In genomic region chr2:191013617-191013875, GRCh38 we compare ENCODE assay signal across 8 cellular contexts. TPM values are rescaled to one million over a fixed set of nuclear protein-coding genes. Genes with fewer than 3 reads are reported as not detected.
A peak's percentile ranks its signal among the peaks of the same experiment; 100 is the strongest.
DNase-seq lines count a peak whose midpoint lies in the region; ATAC-seq and TF ChIP-seq lines count a peak whose summit lies in the region.

No MANE protein-coding gene starts in this region.

- no peak for ATAC-seq in GM18520 (IDR thresholded peaks at IDR 0.05; ENCODE audit: unreplicated experiment)
- no peak for ATAC-seq in GM21515 (IDR thresholded peaks at IDR 0.05; ENCODE audit: unreplicated experiment)
- no peak for ATAC-seq in HG02588 (IDR thresholded peaks at IDR 0.05; ENCODE audit: unreplicated experiment)

- H3K27me3 ChIP-seq in GM23248 (replicated peaks; ENCODE audit: insufficient read depth) (no peaks in the 10 kb centered on the region), SU-DHL-6 (ENCODE audit: low read length) (no peaks in the 10 kb centered on the region), stomach (no peaks in the 10 kb centered on the region)

- peak overlapping the region; percentile 80 for H3K9ac ChIP-seq in GM23248
- peak overlapping the region; percentile 83 for H3K9ac ChIP-seq in SU-DHL-6 (ENCODE audit: low read length)

- in situ Hi-C loops in GM23248 (cut with MboI) = no loop called here

- H3K27ac ChIP-seq in GM23248 = peak overlapping the region; percentile 90
- 0 out of 2 replicates have a peak overlapping the region, but pooled peaks have one; percentile 35 for H3K27ac ChIP-seq in SU-DHL-6 (ENCODE audit: low read depth, low read length)
- H3K27ac ChIP-seq in stomach = peak overlapping the region; percentile 92 to 96 (median 95)

- H2AFZ ChIP-seq in GM23248 = peak overlapping the region; percentile 4
- peak overlapping the region; percentile 88 for H2AFZ ChIP-seq in SU-DHL-6 (ENCODE audit: low read depth, low read length, severe bottlenecking)

- H3K4me3 ChIP-seq in GM23248 (peak overlapping the region; percentile 83), SU-DHL-6 (ENCODE audit: insufficient read depth, low read length, poor library complexity, severe bottlenecking) (peak overlapping the region; percentile 80), iPS-11a (ENCODE audit: low read depth, low read length) (peak overlapping the region; percentile 95), stomach (peak overlapping the region; percentile 77 to 88 (median 84))

- intact Hi-C loops in stomach (cut with DNase I; ENCODE audit: low total_unique reads) = no loop called here

- peaks cover 27% of the 10 kb centered on the region; the same call in 1 of the 2 replicates for H3F3A ChIP-seq in GM23248 (ENCODE audit: insufficient read depth)
- H3F3A ChIP-seq in SU-DHL-6 (ENCODE audit: insufficient read depth) = no peaks in the 10 kb centered on the region

- H3K9me3 ChIP-seq in GM23248 (ENCODE audit: low read depth) = no peaks in the 10 kb centered on the region
- no peaks in the 10 kb centered on the region for H3K9me3 ChIP-seq in SU-DHL-6 (ENCODE audit: insufficient read depth, low read length)
- H3K9me3 ChIP-seq in stomach = no peaks in the 10 kb centered on the region

- no peak for DNase-seq in GM23248
- no peak for DNase-seq in stomach
- DNase-seq in GM19240 (ENCODE audit: insufficient read length, low spot score) = no peak

- H3K36me3 ChIP-seq in GM23248 (ENCODE audit: low read depth) = peaks cover 23% of the 10 kb centered on the region
- H3K36me3 ChIP-seq in SU-DHL-6 (ENCODE audit: low read length) = peaks cover 9% of the 10 kb centered on the region; the same call in 1 of the 2 replicates
- peaks cover under 1 to 35% (median 23%) of the 10 kb centered on the region in 4 donors for H3K36me3 ChIP-seq in stomach

- no peaks in the 10 kb centered on the region for H3K9me2 ChIP-seq in GM23248 (ENCODE audit: insufficient read depth)
- no peaks in the 10 kb centered on the region for H3K9me2 ChIP-seq in SU-DHL-6 (replicated peaks; ENCODE audit: insufficient read depth, low read length)

- no peak for TF ChIP-seq EP300 in stomach (IDR thresholded peaks at IDR 0.05)

- H3K4me2 ChIP-seq in GM23248 (ENCODE audit: unreplicated experiment) = peak overlapping the region; percentile 91
- H3K4me2 ChIP-seq in SU-DHL-6 (ENCODE audit: low read depth, low read length, poor library complexity, severe bottlenecking) = peak overlapping the region; percentile 95

- no peak for TF ChIP-seq POLR2A in stomach (IDR thresholded peaks at IDR 0.05)

- peaks cover 42% of the 10 kb centered on the region for H3K4me1 ChIP-seq in GM23248 (ENCODE audit: insufficient read depth)
- peaks cover 19 to 56% (median 31%) of the 10 kb centered on the region in 4 donors for H3K4me1 ChIP-seq in stomach

- H4K20me1 ChIP-seq in GM23248 (ENCODE audit: insufficient read depth) (no peaks in the 10 kb centered on the region; the same call in 1 of the 2 replicates), SU-DHL-6 (ENCODE audit: low read depth, low read length) (no peaks in the 10 kb centered on the region)

- H3K79me2 ChIP-seq in GM23248 (ENCODE audit: insufficient read depth) (peaks cover 52% of the 10 kb centered on the region), SU-DHL-6 (ENCODE audit: insufficient read depth, low read length) (peaks cover 12% of the 10 kb centered on the region; the same call in 1 of the 2 replicates)

- 0 to 2% methylated on average over 11 of the region's 11 CpGs for WGBS in GM23248 (ENCODE audit: low coverage in 1 of 2, low lambda C conversion rate in 2 of 2, missing lambda C conversion rate in 2 of 2), 2 experiments
- 0 to 1% (median 0%) methylated on average over 11 of the region's 11 CpGs for WGBS in stomach, 5 donors

- TF ChIP-seq CTCF in SU-DHL-6 (IDR thresholded peaks at IDR 0.05; ENCODE audit: insufficient read depth, low read length, poor library complexity, severe bottlenecking) (no peak), stomach (IDR thresholded peaks at IDR 0.05) (no peak)

RNA-seq across cellular contexts. Expression of gene STAT1, which starts 0.4 kb away (rescaled TPM):
- 227 and 232 TPM in 2 replicates for total RNA-seq in GM23248 (2014; rRNA removed; shearing (Covaris generic))
- polyA plus RNA-seq in GM23248 (2016; fragmentation: Nextera tagmentation; extraction: Ambion mirVana) = 237 and 238 TPM in 2 replicates
- total RNA-seq in stomach = 100 to 1,000 TPM in 1 of 5 donors, 10 to 100 TPM in 4; 45.8 to 289 (median 80.4) TPM
- polyA plus RNA-seq in stomach = 10 to 100 TPM; 23.2 to 36.1 (median 25.4) TPM

Comparison
In these comparisons a context has a peak if more than half of its experiments do, and no peak if none do; other contexts are left out.
1. H3K27ac ChIP-seq: peak in every context shown above with its lines; median percentile 95 in stomach; 90 in GM23248; 35 in SU-DHL-6.